In the genomic region with DNA sequence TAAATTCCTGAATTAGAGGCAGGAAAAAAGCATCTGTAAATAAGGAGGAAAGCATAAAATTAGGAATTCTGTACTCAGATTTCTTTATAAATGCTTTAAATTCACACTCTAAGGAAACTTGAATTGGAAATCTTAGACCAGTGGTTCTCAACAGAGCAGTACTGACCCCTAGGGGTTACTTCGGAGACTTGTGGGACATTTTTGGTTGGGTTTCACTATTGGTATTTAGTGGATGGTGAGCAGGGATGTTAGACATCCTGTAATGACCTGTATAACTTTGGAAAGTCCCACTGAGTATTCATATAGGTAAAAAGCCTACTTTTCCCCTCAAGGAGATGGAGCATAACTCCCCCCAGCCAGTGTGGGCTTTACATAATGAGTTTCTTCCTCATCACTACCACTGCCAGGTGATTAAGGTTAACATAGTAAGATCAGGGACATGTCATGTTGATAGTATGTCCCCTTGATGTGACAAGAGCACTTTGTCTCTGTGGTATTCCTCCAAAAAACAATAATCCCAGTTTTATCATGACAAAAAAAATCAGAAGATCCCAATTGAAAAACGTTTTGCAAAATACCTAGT, we compare ENCODE assay signal across 2 cellular contexts.
TF ChIP-seq lines count a peak whose summit lies in the region.

No MANE protein-coding gene starts in this region.

TF ChIP-seq in HEK293, 187 proteins besides CTCF, POLR2A, EP300 and RAD21:
- no peak for TF ChIP-seq HOXD13 (CRISPR knock-in tag; IDR thresholded peaks at IDR 0.05; ENCODE audit: borderline replicate concordance)
- TF ChIP-seq, protein P1, sequence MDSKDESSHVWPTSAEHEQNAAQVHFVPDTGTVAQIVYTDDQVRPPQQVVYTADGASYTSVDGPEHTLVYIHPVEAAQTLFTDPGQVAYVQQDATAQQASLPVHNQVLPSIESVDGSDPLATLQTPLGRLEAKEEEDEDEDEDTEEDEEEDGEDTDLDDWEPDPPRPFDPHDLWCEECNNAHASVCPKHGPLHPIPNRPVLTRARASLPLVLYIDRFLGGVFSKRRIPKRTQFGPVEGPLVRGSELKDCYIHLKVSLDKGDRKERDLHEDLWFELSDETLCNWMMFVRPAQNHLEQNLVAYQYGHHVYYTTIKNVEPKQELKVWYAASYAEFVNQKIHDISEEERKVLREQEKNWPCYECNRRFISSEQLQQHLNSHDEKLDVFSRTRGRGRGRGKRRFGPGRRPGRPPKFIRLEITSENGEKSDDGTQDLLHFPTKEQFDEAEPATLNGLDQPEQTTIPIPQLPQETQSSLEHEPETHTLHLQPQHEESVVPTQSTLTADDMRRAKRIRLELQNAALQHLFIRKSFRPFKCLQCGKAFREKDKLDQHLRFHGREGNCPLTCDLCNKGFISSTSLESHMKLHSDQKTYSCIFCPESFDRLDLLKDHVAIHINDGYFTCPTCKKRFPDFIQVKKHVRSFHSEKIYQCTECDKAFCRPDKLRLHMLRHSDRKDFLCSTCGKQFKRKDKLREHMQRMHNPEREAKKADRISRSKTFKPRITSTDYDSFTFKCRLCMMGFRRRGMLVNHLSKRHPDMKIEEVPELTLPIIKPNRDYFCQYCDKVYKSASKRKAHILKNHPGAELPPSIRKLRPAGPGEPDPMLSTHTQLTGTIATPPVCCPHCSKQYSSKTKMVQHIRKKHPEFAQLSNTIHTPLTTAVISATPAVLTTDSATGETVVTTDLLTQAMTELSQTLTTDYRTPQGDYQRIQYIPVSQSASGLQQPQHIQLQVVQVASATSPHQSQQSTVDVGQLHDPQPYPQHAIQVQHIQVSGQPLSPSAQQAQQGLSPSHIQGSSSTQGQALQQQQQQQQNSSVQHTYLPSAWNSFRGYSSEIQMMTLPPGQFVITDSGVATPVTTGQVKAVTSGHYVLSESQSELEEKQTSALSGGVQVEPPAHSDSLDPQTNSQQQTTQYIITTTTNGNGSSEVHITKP (tag by site-specific recombination; IDR thresholded peaks at IDR 0.05) = peak; percentile 33; the same call in 1 of the 2 replicates
- peak; percentile 16; the same call in 1 of the 2 replicates for TF ChIP-seq ZNF660 (tag by site-specific recombination; IDR thresholded peaks at IDR 0.05)
- no peak for TF ChIP-seq ZNF354C (tag by site-specific recombination; IDR thresholded peaks at IDR 0.05; ENCODE audit: borderline replicate concordance, low read depth)
- TF ChIP-seq ZNF654 (tag by site-specific recombination; IDR thresholded peaks at IDR 0.05; ENCODE audit: low read depth) = peak; percentile 78

TF ChIP-seq in H1, 55 proteins besides CTCF, POLR2A, EP300 and RAD21 (continued from another document):
- TF ChIP-seq, protein P2, sequence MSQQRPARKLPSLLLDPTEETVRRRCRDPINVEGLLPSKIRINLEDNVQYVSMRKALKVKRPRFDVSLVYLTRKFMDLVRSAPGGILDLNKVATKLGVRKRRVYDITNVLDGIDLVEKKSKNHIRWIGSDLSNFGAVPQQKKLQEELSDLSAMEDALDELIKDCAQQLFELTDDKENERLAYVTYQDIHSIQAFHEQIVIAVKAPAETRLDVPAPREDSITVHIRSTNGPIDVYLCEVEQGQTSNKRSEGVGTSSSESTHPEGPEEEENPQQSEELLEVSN (IDR thresholded peaks at IDR 0.05) = no peak
- TF ChIP-seq JUN (IDR thresholded peaks at IDR 0.05; ENCODE audit: low read depth, low read length) (no peak), BCL11A (IDR thresholded peaks at IDR 0.05; ENCODE audit: low read depth in 2 of 2, low read length in 2 of 2) (no peak), CBX5 (IDR thresholded peaks at IDR 0.05; ENCODE audit: low read depth, low read length) (no peak), TBP (IDR thresholded peaks at IDR 0.05; ENCODE audit: low read depth, low read length) (no peak), MAFK (IDR thresholded peaks at IDR 0.05; ENCODE audit: low read depth, low read length) (no peak)
